Comparison of ENCODE assay signal across 4 cellular contexts in genomic region chr1:161589365-161589764, GRCh38. TPM values are rescaled to one million over a fixed set of nuclear protein-coding genes. Genes with fewer than 3 reads are reported as not detected.
"Had no signal": no experiment of that assay in that cellular context is flagged by ENCODE, and none has a peak within 500 bp of the region (broad histone marks: within the 10 kb centered on the region; RNA-seq: fewer than 3 reads in every experiment).

No MANE protein-coding gene starts in this region.

RNA-seq across cellular contexts. Expression of gene FCGR3A, which starts 39.7 kb away (rescaled TPM):
- total RNA-seq: GM23248, H4, HT-29, IMR-90 had no signal
- polyA plus RNA-seq: GM23248, IMR-90 had no signal

RNA-seq across cellular contexts. Expression of gene FCGR3B, which starts 41.6 kb away (rescaled TPM):
- total RNA-seq: GM23248, H4, HT-29, IMR-90 had no signal
- polyA plus RNA-seq: GM23248, IMR-90 had no signal
